22 cellular contexts compared by ENCODE assay signal in genomic region chr2:105569616-105570015, GRCh38.
DNase-seq lines count a peak whose midpoint lies in the region; ATAC-seq, FAIRE-seq and TF ChIP-seq lines count a peak whose summit lies in the region.
"Had no signal": no experiment of that assay in that cellular context is flagged by ENCODE, and none has a peak within 500 bp of the region (broad histone marks: within the 10 kb centered on the region; RNA-seq: fewer than 3 reads in every experiment).

No MANE protein-coding gene starts in this region.

- no peak overlapping the region for H3K4me3 Mint-ChIP-seq in type B pancreatic cell
- H3K4me3 Mint-ChIP-seq: B cell; CD4-positive, alpha-beta T cell; CD8-positive, alpha-beta T cell had no signal

- peaks cover 0 to 3% (median 0%) of the 10 kb centered on the region in 4 donors for H3K4me1 ChIP-seq in upper lobe of left lung
- H3K4me1 ChIP-seq: A549 had no signal

- no peak overlapping the region for H3K27ac ChIP-seq in upper lobe of left lung
- H3K27ac ChIP-seq: 22Rv1; A549; BLaER1 treated with 17β-estradiol and CSF1 and Interleukin-3, amounts not matched to agents 10 nM and 100 nM; C4-2B had no signal

- FAIRE-seq in H54 (lab: Jason Lieb, UNC): no peak
- FAIRE-seq: A549, D721Med, GM12878, GM12892, GM18507 had no signal

- no peak for TF ChIP-seq EP300 in upper lobe of left lung (IDR thresholded peaks at IDR 0.05)

- no peak overlapping the region for H3K4me3 ChIP-seq in upper lobe of left lung
- H3K4me3 ChIP-seq: A549; BLaER1 treated with 17β-estradiol and CSF1 and Interleukin-3, amounts not matched to agents 10 nM and 100 nM; GM12878 had no signal

- ATAC-seq in upper lobe of left lung (ENCODE audit: low FRiP score in 2 of 2): no peak
- ATAC-seq: A549; CD8-positive, alpha-beta T cell; GM12878 had no signal

- H3K36me3 ChIP-seq in upper lobe of left lung: no peaks in the 10 kb centered on the region
- H3K36me3 ChIP-seq: BLaER1 treated with 17β-estradiol and CSF1 and Interleukin-3, amounts not matched to agents 10 nM and 100 nM had no signal

- no peaks in the 10 kb centered on the region for H3K36me3 Mint-ChIP-seq in type B pancreatic cell
- H3K36me3 Mint-ChIP-seq: CD8-positive, alpha-beta T cell had no signal

- no peaks in the 10 kb centered on the region for H3K9me3 ChIP-seq in upper lobe of left lung
- H3K9me3 ChIP-seq: A549; BLaER1 treated with 17β-estradiol and CSF1 and Interleukin-3, amounts not matched to agents 10 nM and 100 nM; Caco-2 had no signal

- DNase-seq in activated CD8-positive, alpha-beta memory T cell treated with anti-CD3 and anti-CD28 coated beads for 24 hours: peak; percentile 37
- no peak for DNase-seq in activated CD8-positive, alpha-beta memory T cell treated with anti-CD3 and anti-CD28 coated beads, Interleukin-2, amount 50 U/mL, for 4 hours
- DNase-seq in islet precursor cell (peak; percentile 40), type B pancreatic cell (ENCODE audit: extremely low spot score, unreplicated experiment) (peak; percentile 58), H54 (ENCODE audit: insufficient read length, low spot score) (no peak), upper lobe of left lung (no peak)
- DNase-seq: AML-193; Caco-2; Calu3; CD4-positive, alpha-beta T cell; DMS79 treated with DMSO at 0.1 percent for 48 hours; GDM1 had no signal

- H3K27ac Mint-ChIP-seq in type B pancreatic cell: no peak overlapping the region
- H3K27ac Mint-ChIP-seq: B cell; CD4-positive, alpha-beta T cell had no signal

- TF ChIP-seq CTCF in type B pancreatic cell (conservative IDR thresholded peaks at IDR 0.05) (no peak), upper lobe of left lung (IDR thresholded peaks at IDR 0.05) (no peak)

- H3K27me3 ChIP-seq in upper lobe of left lung: no peaks in the 10 kb centered on the region
- H3K27me3 ChIP-seq: BLaER1 treated with 17β-estradiol and CSF1 and Interleukin-3, amounts not matched to agents 10 nM and 100 nM had no signal

- no peak for TF ChIP-seq POLR2A in H54 (IDR thresholded peaks at IDR 0.05; ENCODE audit: low read depth, low read length)
- no peak for TF ChIP-seq POLR2A in upper lobe of left lung (IDR thresholded peaks at IDR 0.05)

- peaks cover 22% of the 10 kb centered on the region for H3K27me3 Mint-ChIP-seq in type B pancreatic cell
- H3K27me3 Mint-ChIP-seq: CD4-positive, alpha-beta T cell had no signal

- H3K4me1 Mint-ChIP-seq in type B pancreatic cell (ENCODE audit: unreplicated experiment): peaks cover 4% of the 10 kb centered on the region
- H3K4me1 Mint-ChIP-seq: B cell had no signal

- WGBS in upper lobe of left lung, 2 donors: 96 to 99% methylated on average over 6 of the region's 6 CpGs

- H3K9me3 Mint-ChIP-seq in type B pancreatic cell: no peaks in the 10 kb centered on the region
- H3K9me3 Mint-ChIP-seq: CD4-positive, alpha-beta T cell; CD8-positive, alpha-beta T cell had no signal

Comparison
In these comparisons a context has a peak if more than half of its experiments do, and no peak if none do; other contexts are left out.
1. DNase-seq: peak in activated CD8-positive, alpha-beta memory T cell treated with anti-CD3 and anti-CD28 coated beads for 24 hours (single experiment), islet precursor cell (single experiment) and type B pancreatic cell (single experiment); none in activated CD8-positive, alpha-beta memory T cell treated with anti-CD3 and anti-CD28 coated beads, Interleukin-2, amount 50 U/mL, for 4 hours (single experiment), H54 (single experiment) and upper lobe of left lung (0 of 2).